Comparison of ENCODE assay signal across 11 cellular contexts in the genomic region with DNA sequence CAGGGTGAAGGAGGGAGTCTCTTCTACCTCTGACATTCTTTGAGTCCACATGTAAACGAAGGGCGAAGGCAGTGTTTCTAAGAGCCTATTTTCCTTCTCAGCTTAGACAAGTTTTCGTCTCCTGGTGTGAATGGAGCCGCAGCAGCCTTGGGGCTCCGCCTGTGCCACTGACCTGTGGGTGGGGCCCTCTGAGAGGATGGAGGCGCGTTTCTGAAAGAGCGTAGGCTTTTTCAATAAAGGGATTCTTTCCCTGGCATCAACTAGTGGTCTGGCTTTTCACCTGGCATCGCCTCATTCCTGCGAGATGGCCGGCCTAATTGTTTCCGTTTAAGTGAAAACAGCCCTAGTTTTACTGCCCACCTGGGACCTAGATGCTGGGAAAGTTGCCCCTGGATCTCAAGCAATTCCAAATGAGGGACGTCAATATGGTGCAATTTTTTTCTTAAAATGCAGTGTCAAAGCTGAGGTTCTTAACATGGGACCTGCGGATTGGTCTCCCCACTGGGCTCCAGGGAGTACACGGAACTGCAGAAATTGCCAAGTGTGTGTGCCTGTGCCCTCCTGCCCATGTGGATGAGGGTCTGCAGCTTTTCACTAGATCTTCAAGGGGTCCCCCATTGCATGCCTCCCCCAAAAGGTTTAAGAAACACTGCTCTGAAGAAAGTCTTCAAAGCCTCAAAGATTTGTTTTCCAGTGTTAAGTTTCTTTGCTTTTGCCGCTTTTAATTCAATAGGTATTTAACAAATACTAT. TPM values are rescaled to one million over a fixed set of nuclear protein-coding genes. Genes with fewer than 3 reads are reported as not detected.
DNase-seq lines count a peak whose midpoint lies in the region; ATAC-seq and TF ChIP-seq lines count a peak whose summit lies in the region.
"Had no signal": no experiment of that assay in that cellular context is flagged by ENCODE, and none has a peak within 500 bp of the region (broad histone marks: within the 10 kb centered on the region; RNA-seq: fewer than 3 reads in every experiment).

No MANE protein-coding gene starts in this region.

- no peak for TF ChIP-seq RAD21 in neural cell (conservative IDR thresholded peaks at IDR 0.05)

- H2AFZ ChIP-seq in neural cell (ENCODE audit: low read depth, low read length), result no peak overlapping the region

- H3K9ac ChIP-seq in neural cell (ENCODE audit: low read length), result peak overlapping the region; percentile 34

- TF ChIP-seq CTCF in heart right ventricle (IDR thresholded peaks at IDR 0.05), result no peak
- TF ChIP-seq CTCF in fibroblast of pulmonary artery (IDR thresholded peaks at IDR 0.05; ENCODE audit: low read length, missing control alignments), result no peak
- no peak for TF ChIP-seq CTCF in neural cell (IDR thresholded peaks at IDR 0.05; ENCODE audit: poor library complexity, severe bottlenecking)
- no peak for TF ChIP-seq CTCF in GM20000 (IDR thresholded peaks at IDR 0.05; ENCODE audit: extremely low read depth, missing control alignments)

- intact Hi-C loops in heart right ventricle (cut with DNase I) (no loop called here), cardiac septum (cut with DNase I) (no loop called here)

- no peak for TF ChIP-seq EP300 in neural cell (conservative IDR thresholded peaks at IDR 0.05; ENCODE audit: poor library complexity, severe bottlenecking)

- no peaks in the 10 kb centered on the region for H3K36me3 ChIP-seq in heart right ventricle
- H3K36me3 ChIP-seq in neural cell (ENCODE audit: insufficient read depth, low read length), result no peaks in the 10 kb centered on the region
- H3K36me3 ChIP-seq in urinary bladder (ENCODE audit: insufficient read depth), result no peaks in the 10 kb centered on the region

- peak in 2 of 8 donors; percentile 8 to 16 for ATAC-seq in heart right ventricle
- ATAC-seq in HG03469 (IDR thresholded peaks at IDR 0.05; ENCODE audit: unreplicated experiment), result no peak

- H3K27me3 ChIP-seq in heart right ventricle, result peaks cover 0 to 26% (median 5%) of the 10 kb centered on the region in 7 donors
- peaks cover 34% of the 10 kb centered on the region for H3K27me3 ChIP-seq in neural cell (ENCODE audit: insufficient read depth, low read depth, low read length)

- DNase-seq in heart right ventricle (no peak), cardiac septum (ENCODE audit: low spot score) (no peak), fibroblast of pulmonary artery (ENCODE audit: low read depth) (no peak), HPDE6-E6E7 (ENCODE audit: extremely low spot score) (no peak), GM20000 (ENCODE audit: low spot score) (no peak)
- DNase-seq: activated effector memory CD4-positive, alpha-beta T cell treated with anti-CD3 and anti-CD28 coated beads, Interleukin-2, amount 50 U/mL, for 16 hours; stimulated activated CD4-positive, alpha-beta T cell treated with anti-CD3 and anti-CD28 coated beads, Interleukin-4, amount 100 ng/mL, for 24 hours had no signal

- no peaks in the 10 kb centered on the region for H3K79me2 ChIP-seq in neural cell (replicated peaks; ENCODE audit: insufficient read depth, low read length)

- H4K20me1 ChIP-seq in neural cell (ENCODE audit: insufficient read depth), result no peaks in the 10 kb centered on the region

- H3K27ac ChIP-seq in heart right ventricle (peak overlapping the region in 8 of 10 donors; percentile 66 to 83 (median 78)), neural cell (ENCODE audit: low read length) (no peak overlapping the region), urinary bladder (ENCODE audit: low read depth) (no peak overlapping the region)

- H3K4me3 ChIP-seq in heart right ventricle (peak overlapping the region; percentile 32 to 60 (median 52)), fibroblast of pulmonary artery (replicated peaks; ENCODE audit: low read depth, low read length) (peak overlapping the region; percentile 29), neural cell (ENCODE audit: low read length) (peak overlapping the region; percentile 70), urinary bladder (ENCODE audit: low read depth, low read length) (peak overlapping the region; percentile 42)

- no peaks in the 10 kb centered on the region for H3F3A ChIP-seq in neural cell (ENCODE audit: insufficient read depth, low read length, poor library complexity, severe bottlenecking)

- H3K4me1 ChIP-seq in heart right ventricle (peaks cover 0 to 25% (median 10%) of the 10 kb centered on the region in 9 donors), urinary bladder (ENCODE audit: insufficient read depth) (no peaks in the 10 kb centered on the region)

- WGBS in heart right ventricle, 2 donors, result 72 to 76% methylated on average over 16 of the region's 16 CpGs
- WGBS in urinary bladder, result 55% methylated on average over 16 of the region's 16 CpGs

- H3K4me2 ChIP-seq in neural cell (ENCODE audit: low read length), result peak overlapping the region; percentile 44

- no peaks in the 10 kb centered on the region for H3K9me3 ChIP-seq in heart right ventricle
- no peaks in the 10 kb centered on the region for H3K9me3 ChIP-seq in neural cell (ENCODE audit: low read length)

- no peaks in the 10 kb centered on the region for H3K9me2 ChIP-seq in neural cell (ENCODE audit: insufficient read depth, low read length)

TF ChIP-seq in neural cell, 6 proteins besides CTCF, POLR2A, EP300 and RAD21:
- TF ChIP-seq EZH2 (IDR thresholded peaks at IDR 0.05; ENCODE audit: borderline replicate concordance, insufficient read depth, low read length, poor library complexity, severe bottlenecking) (no peak), POLR2AphosphoS5 (IDR thresholded peaks at IDR 0.05) (no peak), MXI1 (conservative IDR thresholded peaks at IDR 0.05; ENCODE audit: poor library complexity, severe bottlenecking) (no peak), SMC3 (conservative IDR thresholded peaks at IDR 0.05; ENCODE audit: poor library complexity) (no peak), REST (IDR thresholded peaks at IDR 0.05; ENCODE audit: borderline replicate concordance) (no peak)

RNA-seq across cellular contexts. Expression of gene GLDN, which starts 1.0 kb away (rescaled TPM):
- 10 to 100 TPM in 6 of 10 donors, 1 to 10 TPM in 4; 8.5 to 19.8 (median 12.4) TPM for total RNA-seq in heart right ventricle
- 1 to 10 TPM in 1 of 2 donors, under 1 TPM in 1; 0.65 to 5.3 TPM for polyA plus RNA-seq in heart right ventricle
- 20.6 TPM for total RNA-seq in cardiac septum
- polyA plus RNA-seq in neural cell, result 0.58 and 1.8 TPM in 2 replicates
- polyA minus RNA-seq in neural cell, result 0.58 TPM in 1 of 2 replicates, not detected in the other
- 1.9 TPM for total RNA-seq in urinary bladder
- 1.5 TPM for polyA plus RNA-seq in urinary bladder
- total RNA-seq: OCI-LY7 had no signal

RNA-seq across cellular contexts. Expression of gene CYP19A1, which starts 4.0 kb away (rescaled TPM):
- total RNA-seq in heart right ventricle, result 1 to 10 TPM in 3 of 10 donors, under 1 TPM in 4, not detected in 3; 0.26 to 1.9 (median 0.58) TPM
- under 1 TPM; 0.68 to 0.95 TPM for polyA plus RNA-seq in heart right ventricle
- total RNA-seq in cardiac septum, result 0.40 TPM
- polyA plus RNA-seq in neural cell, result not detected in 2 replicates
- polyA minus RNA-seq in neural cell, result not detected in 2 replicates
- total RNA-seq in urinary bladder, result 0.69 TPM
- polyA plus RNA-seq in urinary bladder, result 0.99 TPM

Comparison
In these comparisons a context has a peak if more than half of its experiments do, and no peak if none do; other contexts are left out.
1. H3K27ac ChIP-seq: peak in heart right ventricle (8 of 10); none in neural cell (single experiment) and urinary bladder (single experiment).
2. Peak in every context shown above with its lines, with median percentiles within 50 percentile points of each other: H3K4me3 ChIP-seq.